20 cellular contexts compared by ENCODE assay signal in genomic region chr5:168002116-168002515, GRCh38.
"Had no signal": no experiment of that assay in that cellular context is flagged by ENCODE, and none has a peak within 500 bp of the region (broad histone marks: within the 10 kb centered on the region; RNA-seq: fewer than 3 reads in every experiment).

No MANE protein-coding gene starts in this region.

- H3K4me3 ChIP-seq: esophagus muscularis mucosa, lung, pancreas, right lobe of liver, stomach, thyroid gland, vagina had no signal

- ATAC-seq: left lobe of liver; natural killer cell; pancreas; right lobe of liver; stimulated activated effector memory CD8-positive, alpha-beta T cell treated with anti-CD3 and anti-CD28 coated beads, Interleukin-12 subunit alpha, Interleukin-12 subunit beta, amount 100 ng/mL, for 72 hours had no signal

- H3K4me3 Mint-ChIP-seq: memory B cell; natural killer cell; stimulated activated effector memory CD8-positive, alpha-beta T cell treated with anti-CD3 and anti-CD28 coated beads, Interleukin-12 subunit alpha, Interleukin-12 subunit beta, amount 100 ng/mL, for 72 hours had no signal

- H3K4me1 Mint-ChIP-seq: memory B cell; natural killer cell; stimulated activated effector memory CD8-positive, alpha-beta T cell treated with anti-CD3 and anti-CD28 coated beads, Interleukin-12 subunit alpha, Interleukin-12 subunit beta, amount 100 ng/mL, for 72 hours had no signal

- H3K27ac Mint-ChIP-seq: memory B cell; natural killer cell; stimulated activated effector memory CD8-positive, alpha-beta T cell treated with anti-CD3 and anti-CD28 coated beads, Interleukin-12 subunit alpha, Interleukin-12 subunit beta, amount 100 ng/mL, for 72 hours had no signal

- DNase-seq: dorsolateral prefrontal cortex; effector CD4-positive, alpha-beta T cell; foreskin melanocyte; head of caudate nucleus; kidney; natural killer cell; pancreas; right lobe of liver; stimulated activated CD4-positive, alpha-beta T cell treated with anti-CD3 and anti-CD28 coated beads, Interleukin-2, amount 100 ng/mL, for 24 hours; stimulated activated CD4-positive, alpha-beta T cell treated with anti-CD3 and anti-CD28 coated beads, Interleukin-4, amount 100 ng/mL, for 24 hours; stimulated activated naive CD4-positive, alpha-beta T cell treated with Interleukin-2 at 50 U/mL for 16 hours; stomach; thyroid gland; trophoblast cell had no signal

- H3K9me3 Mint-ChIP-seq: memory B cell had no signal

- H3K36me3 Mint-ChIP-seq: memory B cell; natural killer cell; stimulated activated effector memory CD8-positive, alpha-beta T cell treated with anti-CD3 and anti-CD28 coated beads, Interleukin-12 subunit alpha, Interleukin-12 subunit beta, amount 100 ng/mL, for 72 hours had no signal
